Comparison of ENCODE assay signal across 18 cellular contexts in genomic region chr2:95017308-95017630, GRCh38.
"Had no signal": no experiment of that assay in that cellular context is flagged by ENCODE, and none has a peak within 500 bp of the region (broad histone marks: within the 10 kb centered on the region; RNA-seq: fewer than 3 reads in every experiment).

No MANE protein-coding gene starts in this region.

- H3K9me3 Mint-ChIP-seq: activated CD4-positive, alpha-beta T cell treated with anti-CD3 and anti-CD28 coated beads, Interleukin-2, amount 10 ng/mL, durations not matched to agents 7 days and 5 days; activated T-cell treated with anti-CD3 and anti-CD28 coated beads, Interleukin-2, amount 50 U/mL, for 72 hours; brain; central memory CD8-positive, alpha-beta T cell; stimulated activated effector memory CD8-positive, alpha-beta T cell treated with anti-CD3 and anti-CD28 coated beads, Interleukin-12 subunit alpha, Interleukin-12 subunit beta, amount 100 ng/mL, for 72 hours had no signal

- H3K4me1 Mint-ChIP-seq: central memory CD8-positive, alpha-beta T cell had no signal

- H3K27me3 ChIP-seq: pancreas had no signal

- H3K27ac ChIP-seq: gastroesophageal sphincter, heart right ventricle, lower lobe of right lung, pancreas had no signal

- H3K36me3 Mint-ChIP-seq: activated naive CD8-positive, alpha-beta T cell; brain; stimulated activated effector memory CD8-positive, alpha-beta T cell treated with anti-CD3 and anti-CD28 coated beads, Interleukin-12 subunit alpha, Interleukin-12 subunit beta, amount 100 ng/mL, for 72 hours had no signal

- ATAC-seq: activated T-cell treated with anti-CD3 and anti-CD28 coated beads, Interleukin-2, amount 50 U/mL, for 72 hours; gastroesophageal sphincter; heart right ventricle; left cardiac atrium; lower lobe of right lung; pancreas; stimulated activated effector memory CD8-positive, alpha-beta T cell treated with anti-CD3 and anti-CD28 coated beads, Interleukin-12 subunit alpha, Interleukin-12 subunit beta, amount 100 ng/mL, for 72 hours had no signal

- DNase-seq: activated CD4-positive, alpha-beta T cell treated with anti-CD3 and anti-CD28 coated beads, Interleukin-2, amount 10 ng/mL, durations not matched to agents 7 days and 5 days; activated CD8-positive, alpha-beta memory T cell treated with anti-CD3 and anti-CD28 coated beads, Interleukin-2, amount 50 U/mL, for 48 hours; activated gamma-delta T cell; activated T-cell treated with anti-CD3 and anti-CD28 coated beads, Interleukin-2, amount 50 U/mL, for 72 hours; cortex of kidney; effector memory CD4-positive, alpha-beta T cell; heart right ventricle; left cardiac atrium; lower lobe of right lung; pancreas; stimulated activated CD4-positive, alpha-beta T cell treated with anti-CD3 and anti-CD28 coated beads, Interleukin-12 subunit alpha, Interleukin-12 subunit beta, amount 100 ng/mL, for 4 hours; stimulated activated CD4-positive, alpha-beta T cell treated with anti-CD3 and anti-CD28 coated beads, Interleukin-2, amount 100 ng/mL, for 24 hours; trophoblast cell had no signal

- H3K4me3 Mint-ChIP-seq: activated CD4-positive, alpha-beta T cell treated with anti-CD3 and anti-CD28 coated beads, Interleukin-2, amount 10 ng/mL, durations not matched to agents 7 days and 5 days; activated naive CD8-positive, alpha-beta T cell; activated T-cell treated with anti-CD3 and anti-CD28 coated beads, Interleukin-2, amount 50 U/mL, for 72 hours; brain; central memory CD8-positive, alpha-beta T cell; stimulated activated effector memory CD8-positive, alpha-beta T cell treated with anti-CD3 and anti-CD28 coated beads, Interleukin-12 subunit alpha, Interleukin-12 subunit beta, amount 100 ng/mL, for 72 hours had no signal

- H3K4me3 ChIP-seq: gastroesophageal sphincter, heart right ventricle, lower lobe of right lung, pancreas had no signal

- H3K27ac Mint-ChIP-seq: activated CD4-positive, alpha-beta T cell treated with anti-CD3 and anti-CD28 coated beads, Interleukin-2, amount 10 ng/mL, durations not matched to agents 7 days and 5 days; activated T-cell treated with anti-CD3 and anti-CD28 coated beads, Interleukin-2, amount 50 U/mL, for 72 hours; stimulated activated effector memory CD8-positive, alpha-beta T cell treated with anti-CD3 and anti-CD28 coated beads, Interleukin-12 subunit alpha, Interleukin-12 subunit beta, amount 100 ng/mL, for 72 hours had no signal

- H3K27me3 Mint-ChIP-seq: activated CD4-positive, alpha-beta T cell treated with anti-CD3 and anti-CD28 coated beads, Interleukin-2, amount 10 ng/mL, durations not matched to agents 7 days and 5 days; activated naive CD8-positive, alpha-beta T cell had no signal
